ENCODE assay signal across 28 cellular contexts in genomic region chr6:129631070-129631469, GRCh38.
"Had no signal": no experiment of that assay in that cellular context is flagged by ENCODE, and none has a peak within 500 bp of the region (broad histone marks: within the 10 kb centered on the region; RNA-seq: fewer than 3 reads in every experiment).

No MANE protein-coding gene starts in this region.

- H3K4me1 Mint-ChIP-seq: naive B cell had no signal

- H3K27ac ChIP-seq: dorsolateral prefrontal cortex, esophagus muscularis mucosa, foreskin keratinocyte, gastroesophageal sphincter, heart left ventricle, hepatocyte, neural progenitor cell, parathyroid adenoma, right atrium auricular region, skin epidermis, spleen, thoracic aorta, tibial nerve, upper lobe of left lung had no signal

- H3K9me3 Mint-ChIP-seq: mesothelial cell of epicardium; naive B cell; natural killer cell treated with Interleukin-12 subunit alpha and Interleukin-12 subunit beta and Interleukin-15 and Interleukin-18, amount 100 ng/mL, for 72 hours; neural progenitor cell; stimulated activated naive B cell treated with anti-CD40 and anti-IgM and Interleukin-4, amounts not matched to agents 10 μg/mL and 1 μg/mL and 100 μg/mL, for 72 hours; stimulated activated naive CD8-positive, alpha-beta T cell treated with anti-CD3 and anti-CD28 coated beads, Interleukin-15, Interleukin-2, amounts not matched to agents 100 ng/mL and 50 ng/mL, for 24 hours had no signal

- H3K79me2 ChIP-seq: hepatocyte, parathyroid adenoma had no signal

- ATAC-seq: foreskin keratinocyte; gastroesophageal sphincter; heart left ventricle; left lobe of liver; mucosa of descending colon; natural killer cell treated with Interleukin-12 subunit alpha and Interleukin-12 subunit beta and Interleukin-15 and Interleukin-18, amount 100 ng/mL, for 72 hours; stimulated activated naive B cell treated with anti-CD40 and anti-IgM and Interleukin-4, amounts not matched to agents 10 μg/mL and 1 μg/mL and 100 μg/mL, for 72 hours had no signal

- H3K4me3 ChIP-seq: dorsolateral prefrontal cortex, esophagus muscularis mucosa, gastroesophageal sphincter, heart left ventricle, hepatocyte, mucosa of descending colon, neural progenitor cell, right atrium auricular region, skin epidermis, spleen, thoracic aorta, tibial nerve, upper lobe of left lung had no signal

- H3K4me3 Mint-ChIP-seq: mesothelial cell of epicardium; naive B cell; natural killer cell treated with Interleukin-12 subunit alpha and Interleukin-12 subunit beta and Interleukin-15 and Interleukin-18, amount 100 ng/mL, for 72 hours; neural progenitor cell; stimulated activated naive B cell treated with anti-CD40 and anti-IgM and Interleukin-4, amounts not matched to agents 10 μg/mL and 1 μg/mL and 100 μg/mL, for 72 hours; stimulated activated naive CD8-positive, alpha-beta T cell treated with anti-CD3 and anti-CD28 coated beads, Interleukin-15, Interleukin-2, amounts not matched to agents 100 ng/mL and 50 ng/mL, for 24 hours had no signal

- DNase-seq: dorsolateral prefrontal cortex; effector CD8-positive, alpha-beta T cell; foreskin keratinocyte; heart left ventricle; kidney; mesenchymal stem cell; mucosa of descending colon; naive B cell; spleen; stimulated activated naive B cell treated with anti-CD40 and anti-IgM and Interleukin-4, amounts not matched to agents 10 μg/mL and 1 μg/mL and 100 μg/mL, for 72 hours; upper lobe of left lung had no signal

- H3K4me2 ChIP-seq: hepatocyte, neural progenitor cell had no signal

- H3K36me3 Mint-ChIP-seq: natural killer cell treated with Interleukin-12 subunit alpha and Interleukin-12 subunit beta and Interleukin-15 and Interleukin-18, amount 100 ng/mL, for 72 hours; neural progenitor cell had no signal

- H3K4me1 ChIP-seq: esophagus muscularis mucosa, neural progenitor cell, parathyroid adenoma had no signal

- H3K9ac ChIP-seq: neural progenitor cell, parathyroid adenoma had no signal

- H3K9me3 ChIP-seq: esophagus muscularis mucosa, gastroesophageal sphincter, heart left ventricle, mucosa of descending colon, right atrium auricular region, spleen, thoracic aorta, tibial nerve, upper lobe of left lung had no signal

- H3K27me3 ChIP-seq: dorsolateral prefrontal cortex, esophagus muscularis mucosa, foreskin keratinocyte, gastroesophageal sphincter, heart left ventricle, hepatocyte, neural progenitor cell, right atrium auricular region, spleen, tibial nerve, upper lobe of left lung had no signal

- H3K27ac Mint-ChIP-seq: mesothelial cell of epicardium; naive B cell; natural killer cell treated with Interleukin-12 subunit alpha and Interleukin-12 subunit beta and Interleukin-15 and Interleukin-18, amount 100 ng/mL, for 72 hours; neural progenitor cell; progenitor cell of endocrine pancreas; stimulated activated naive B cell treated with anti-CD40 and anti-IgM and Interleukin-4, amounts not matched to agents 10 μg/mL and 1 μg/mL and 100 μg/mL, for 72 hours; stimulated activated naive CD8-positive, alpha-beta T cell treated with anti-CD3 and anti-CD28 coated beads, Interleukin-15, Interleukin-2, amounts not matched to agents 100 ng/mL and 50 ng/mL, for 24 hours had no signal

- H3K27me3 Mint-ChIP-seq: naive B cell; natural killer cell treated with Interleukin-12 subunit alpha and Interleukin-12 subunit beta and Interleukin-15 and Interleukin-18, amount 100 ng/mL, for 72 hours; progenitor cell of endocrine pancreas; stimulated activated naive B cell treated with anti-CD40 and anti-IgM and Interleukin-4, amounts not matched to agents 10 μg/mL and 1 μg/mL and 100 μg/mL, for 72 hours; stimulated activated naive CD8-positive, alpha-beta T cell treated with anti-CD3 and anti-CD28 coated beads, Interleukin-15, Interleukin-2, amounts not matched to agents 100 ng/mL and 50 ng/mL, for 24 hours had no signal

- FAIRE-seq: colon, endothelial cell of umbilical vein, urothelium cell line had no signal

- H2AFZ ChIP-seq: hepatocyte, neural progenitor cell, parathyroid adenoma had no signal

- H3K36me3 ChIP-seq: gastroesophageal sphincter, neural progenitor cell, right atrium auricular region, thoracic aorta had no signal
